ENCODE assay signal across 23 cellular contexts in the genomic region with DNA sequence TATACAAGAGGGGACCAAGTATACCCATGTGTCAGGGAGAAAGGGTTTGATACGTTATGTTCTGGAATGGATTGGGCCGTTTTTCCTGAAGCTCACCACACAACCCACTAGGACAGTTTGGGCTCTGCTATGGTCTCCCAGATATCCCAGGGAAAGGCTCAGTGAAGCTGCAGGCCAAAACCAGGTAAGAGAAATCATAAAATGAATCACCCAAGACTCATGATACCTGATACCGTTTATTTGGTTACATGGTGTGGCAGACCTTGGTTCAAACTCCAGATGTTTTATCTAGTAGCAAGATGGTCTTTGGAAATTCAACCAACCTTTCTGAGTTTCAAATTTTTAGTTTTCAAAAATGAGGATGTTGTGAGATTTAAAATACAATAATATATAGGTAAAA.
"Had no signal": no experiment of that assay in that cellular context is flagged by ENCODE, and none has a peak within 500 bp of the region (broad histone marks: within the 10 kb centered on the region; RNA-seq: fewer than 3 reads in every experiment).

No MANE protein-coding gene starts in this region.

- FAIRE-seq: HepG2 had no signal

- H3K4me1 ChIP-seq: SJCRH30 had no signal

- H3K4me3 ChIP-seq: MG63, SJCRH30 had no signal

- H3K36me3 ChIP-seq: MG63, SJCRH30 had no signal

- ATAC-seq: HepG2, Panc1, Right ventricle myocardium inferior, SK-N-SH treated with all-trans-retinoic acid at 6 μM for 48 hours had no signal

- H3K9me3 ChIP-seq: MG63, SJCRH30 had no signal

- H3K27me3 ChIP-seq: MG63, SJCRH30 had no signal

- H3K27ac ChIP-seq: RWPE1, SJCRH30 had no signal

- DNase-seq: IMR-90, Karpas-422, KG1, MG63, NCI-H1092, NCI-H1105 treated with DMSO at 0.1 percent for 48 hours, NCI-H1417 treated with DMSO at 0.1 percent for 48 hours, NCI-H146, NCI-H1694 treated with DMSO at 0.1 percent for 48 hours, NCI-H1930, NCI-H2081, NCI-H2107, NCI-H2227 treated with DMSO at 0.1 percent for 48 hours, NCI-H524 treated with DMSO at 0.1 percent for 48 hours, NCI-H69, NCI-H774, SHP77 treated with DMSO at 0.1 percent for 48 hours, SJCRH30 had no signal
